9 cellular contexts compared by ENCODE assay signal in the genomic region with DNA sequence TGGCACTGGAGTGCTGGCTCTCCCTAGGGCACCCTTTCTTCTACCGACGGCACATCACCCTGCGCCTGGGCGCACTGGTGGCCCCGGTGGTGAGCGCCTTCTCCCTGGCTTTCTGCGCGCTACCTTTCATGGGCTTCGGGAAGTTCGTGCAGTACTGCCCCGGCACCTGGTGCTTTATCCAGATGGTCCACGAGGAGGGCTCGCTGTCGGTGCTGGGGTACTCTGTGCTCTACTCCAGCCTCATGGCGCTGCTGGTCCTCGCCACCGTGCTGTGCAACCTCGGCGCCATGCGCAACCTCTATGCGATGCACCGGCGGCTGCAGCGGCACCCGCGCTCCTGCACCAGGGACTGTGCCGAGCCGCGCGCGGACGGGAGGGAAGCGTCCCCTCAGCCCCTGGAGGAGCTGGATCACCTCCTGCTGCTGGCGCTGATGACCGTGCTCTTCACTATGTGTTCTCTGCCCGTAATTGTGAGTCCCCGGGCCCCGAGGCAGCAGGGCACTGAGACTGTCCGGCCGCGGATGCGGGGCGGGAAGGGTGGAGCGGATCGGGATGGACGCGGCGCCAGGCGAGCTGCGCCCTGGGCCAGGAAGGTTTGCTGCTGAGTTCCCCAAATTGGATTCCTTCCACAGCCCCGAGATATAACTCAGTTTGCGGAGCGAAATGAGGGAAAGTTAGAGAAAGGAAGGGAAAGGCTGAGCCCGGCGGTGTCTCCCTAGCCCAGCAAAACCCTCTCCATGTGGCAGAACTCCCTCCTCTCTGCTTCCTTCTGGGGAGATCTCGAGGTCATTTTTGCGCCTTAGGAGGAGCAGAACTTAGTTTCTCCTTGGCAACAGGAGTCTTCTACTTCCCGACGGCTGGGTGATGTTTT. TPM values are rescaled to one million over a fixed set of nuclear protein-coding genes. Genes with fewer than 3 reads are reported as not detected.
DNase-seq lines count a peak whose midpoint lies in the region; ATAC-seq and TF ChIP-seq lines count a peak whose summit lies in the region.
"Had no signal": no experiment of that assay in that cellular context is flagged by ENCODE, and none has a peak within 500 bp of the region (broad histone marks: within the 10 kb centered on the region; RNA-seq: fewer than 3 reads in every experiment).

No MANE protein-coding gene starts in this region.

- TF ChIP-seq CTCF in esophagus muscularis mucosa (IDR thresholded peaks at IDR 0.05), result no peak
- TF ChIP-seq CTCF in neutrophil (IDR thresholded peaks at IDR 0.05), result no peak

- TF ChIP-seq POLR2A in esophagus muscularis mucosa (IDR thresholded peaks at IDR 0.05; ENCODE audit: low read depth), result no peak

- peaks cover 13% of the 10 kb centered on the region for H3K4me1 ChIP-seq in CD4-positive, CD25-positive, alpha-beta regulatory T cell (ENCODE audit: control insufficient read depth, insufficient read depth, low read length, poor library complexity, severe bottlenecking)
- H3K4me1 ChIP-seq in esophagus muscularis mucosa (peaks cover 21 to 31% (median 30%) of the 10 kb centered on the region in 4 donors), neutrophil (ENCODE audit: control insufficient read depth in 1 of 2, insufficient read depth in 1 of 2, low read depth in 1 of 2, low read length in 1 of 2) (peaks cover 61 to 64% of the 10 kb centered on the region in 2 experiments)

- no peaks in the 10 kb centered on the region for H3K36me3 Mint-ChIP-seq in CD4-positive, CD25-positive, alpha-beta regulatory T cell
- peaks cover 16% of the 10 kb centered on the region for H3K36me3 Mint-ChIP-seq in T-helper 2 cell treated with Interferon-gamma antibody and Interleukin-4, amounts not matched to agents 5 μg/mL and 100 μg/mL, for 36 hours (ENCODE audit: low read depth)

- H3K27me3 ChIP-seq in CD4-positive, CD25-positive, alpha-beta regulatory T cell (ENCODE audit: control insufficient read depth, insufficient read depth, low read length), result peaks cover 32% of the 10 kb centered on the region
- peaks cover 0 to 46% (median 0%) of the 10 kb centered on the region in 4 donors for H3K27me3 ChIP-seq in esophagus muscularis mucosa
- H3K27me3 ChIP-seq in neutrophil, result peaks cover 29% of the 10 kb centered on the region

- no peak for TF ChIP-seq EP300 in esophagus muscularis mucosa (IDR thresholded peaks at IDR 0.05)

- WGBS in esophagus muscularis mucosa, result 3% methylated on average over 32 of the region's 59 CpGs

- DNase-seq in CD4-positive, CD25-positive, alpha-beta regulatory T cell, result peak in 1 of 3 donors; percentile 37
- DNase-seq in T-helper 2 cell treated with Interferon-gamma antibody and Interleukin-4, amounts not matched to agents 5 μg/mL and 100 μg/mL, for 36 hours (ENCODE audit: low spot score), result no peak
- no peak for DNase-seq in esophagus muscularis mucosa (ENCODE audit: extremely low spot score)
- DNase-seq in SKM-1 (lab: John Stamatoyannopoulos, UW; ENCODE audit: unreplicated experiment), result no peak
- DNase-seq in NOMO-1 (lab: John Stamatoyannopoulos, UW; ENCODE audit: unreplicated experiment in 2 of 2), result no peak

- peak in 1 of 2 donors; percentile 22 for ATAC-seq in CD4-positive, CD25-positive, alpha-beta regulatory T cell (ENCODE audit: low read depth in 2 of 2)
- no peak for ATAC-seq in HG03135 (IDR thresholded peaks at IDR 0.05; ENCODE audit: unreplicated experiment)
- ATAC-seq in GM19452 (IDR thresholded peaks at IDR 0.05; ENCODE audit: unreplicated experiment), result no peak

- peaks cover 85% of the 10 kb centered on the region for H3K27me3 Mint-ChIP-seq in CD4-positive, CD25-positive, alpha-beta regulatory T cell
- H3K27me3 Mint-ChIP-seq in T-helper 2 cell treated with Interferon-gamma antibody and Interleukin-4, amounts not matched to agents 5 μg/mL and 100 μg/mL, for 36 hours (ENCODE audit: low read depth), result peaks cover 61% of the 10 kb centered on the region

- H3K9me3 Mint-ChIP-seq in CD4-positive, CD25-positive, alpha-beta regulatory T cell, result peaks cover 0 to 5% (median 0%) of the 10 kb centered on the region in 7 donors
- H3K9me3 Mint-ChIP-seq in T-helper 2 cell treated with Interferon-gamma antibody and Interleukin-4, amounts not matched to agents 5 μg/mL and 100 μg/mL, for 36 hours, result no peaks in the 10 kb centered on the region

- peak overlapping the region in 3 of 4 donors; percentile 50 to 71 (median 58) for H3K4me3 Mint-ChIP-seq in CD4-positive, CD25-positive, alpha-beta regulatory T cell
- H3K4me3 Mint-ChIP-seq in T-helper 2 cell treated with Interferon-gamma antibody and Interleukin-4, amounts not matched to agents 5 μg/mL and 100 μg/mL, for 36 hours, result peak overlapping the region; percentile 91

- H3K4me1 Mint-ChIP-seq in CD4-positive, CD25-positive, alpha-beta regulatory T cell, result peaks cover 0 to 29% (median 21%) of the 10 kb centered on the region in 4 donors
- peaks cover 44% of the 10 kb centered on the region for H3K4me1 Mint-ChIP-seq in T-helper 2 cell treated with Interferon-gamma antibody and Interleukin-4, amounts not matched to agents 5 μg/mL and 100 μg/mL, for 36 hours (ENCODE audit: low read depth)

- no peak overlapping the region for H3K27ac Mint-ChIP-seq in CD4-positive, CD25-positive, alpha-beta regulatory T cell
- H3K27ac Mint-ChIP-seq in T-helper 2 cell treated with Interferon-gamma antibody and Interleukin-4, amounts not matched to agents 5 μg/mL and 100 μg/mL, for 36 hours, result no peak overlapping the region

- no peaks in the 10 kb centered on the region for H3K36me3 ChIP-seq in CD4-positive, CD25-positive, alpha-beta regulatory T cell (ENCODE audit: control insufficient read depth, insufficient read depth, low read length)
- H3K36me3 ChIP-seq in esophagus muscularis mucosa, result no peaks in the 10 kb centered on the region
- H3K36me3 ChIP-seq in neutrophil, result no peaks in the 10 kb centered on the region

- no peak overlapping the region for H3K27ac ChIP-seq in CD4-positive, CD25-positive, alpha-beta regulatory T cell (ENCODE audit: insufficient read depth, low read length, poor library complexity, severe bottlenecking)
- H3K27ac ChIP-seq in esophagus muscularis mucosa (replicated peaks in 1 of 4) (no peak overlapping the region), neutrophil (peak overlapping the region; percentile 45)

- intact Hi-C loops in esophagus muscularis mucosa (cut with DNase I), result no loop called here

- H3K4me3 ChIP-seq in CD4-positive, CD25-positive, alpha-beta regulatory T cell (ENCODE audit: low read depth, low read length), result no peak overlapping the region
- H3K4me3 ChIP-seq in esophagus muscularis mucosa (peak overlapping the region; percentile 45 to 58 (median 48)), neutrophil (ENCODE audit: low read depth in 1 of 2, low read length in 1 of 2) (peak overlapping the region; percentile 73 to 75)

- H3K9me3 ChIP-seq in CD4-positive, CD25-positive, alpha-beta regulatory T cell (ENCODE audit: control insufficient read depth in 2 of 2, low read length in 2 of 2), result no peaks in the 10 kb centered on the region
- H3K9me3 ChIP-seq in esophagus muscularis mucosa, result no peaks in the 10 kb centered on the region
- H3K9me3 ChIP-seq in neutrophil, result no peaks in the 10 kb centered on the region

RNA-seq across cellular contexts. Expression of a gene that starts 0.9 kb away (rescaled TPM):
- total RNA-seq in CD4-positive, CD25-positive, alpha-beta regulatory T cell, result 0.12 TPM
- polyA plus RNA-seq in CD4-positive, CD25-positive, alpha-beta regulatory T cell, result under 1 TPM in 2 of 4 donors, not detected in 2; 0.07 to 0.22 TPM
- total RNA-seq in esophagus muscularis mucosa, result under 1 TPM; 0.17 to 0.66 (median 0.37) TPM

RNA-seq across cellular contexts. Expression of a gene that starts 45.7 kb away (rescaled TPM):
- total RNA-seq in CD4-positive, CD25-positive, alpha-beta regulatory T cell, result 23.1 TPM
- 100 to 1,000 TPM in 1 of 4 donors, 10 to 100 TPM in 3; 56.7 to 138 (median 84.7) TPM for polyA plus RNA-seq in CD4-positive, CD25-positive, alpha-beta regulatory T cell
- 1 to 10 TPM; 2.1 to 6.3 (median 4.4) TPM for total RNA-seq in esophagus muscularis mucosa
- total RNA-seq: temporal lobe had no signal
